8 cellular contexts compared by ENCODE assay signal in the genomic region with DNA sequence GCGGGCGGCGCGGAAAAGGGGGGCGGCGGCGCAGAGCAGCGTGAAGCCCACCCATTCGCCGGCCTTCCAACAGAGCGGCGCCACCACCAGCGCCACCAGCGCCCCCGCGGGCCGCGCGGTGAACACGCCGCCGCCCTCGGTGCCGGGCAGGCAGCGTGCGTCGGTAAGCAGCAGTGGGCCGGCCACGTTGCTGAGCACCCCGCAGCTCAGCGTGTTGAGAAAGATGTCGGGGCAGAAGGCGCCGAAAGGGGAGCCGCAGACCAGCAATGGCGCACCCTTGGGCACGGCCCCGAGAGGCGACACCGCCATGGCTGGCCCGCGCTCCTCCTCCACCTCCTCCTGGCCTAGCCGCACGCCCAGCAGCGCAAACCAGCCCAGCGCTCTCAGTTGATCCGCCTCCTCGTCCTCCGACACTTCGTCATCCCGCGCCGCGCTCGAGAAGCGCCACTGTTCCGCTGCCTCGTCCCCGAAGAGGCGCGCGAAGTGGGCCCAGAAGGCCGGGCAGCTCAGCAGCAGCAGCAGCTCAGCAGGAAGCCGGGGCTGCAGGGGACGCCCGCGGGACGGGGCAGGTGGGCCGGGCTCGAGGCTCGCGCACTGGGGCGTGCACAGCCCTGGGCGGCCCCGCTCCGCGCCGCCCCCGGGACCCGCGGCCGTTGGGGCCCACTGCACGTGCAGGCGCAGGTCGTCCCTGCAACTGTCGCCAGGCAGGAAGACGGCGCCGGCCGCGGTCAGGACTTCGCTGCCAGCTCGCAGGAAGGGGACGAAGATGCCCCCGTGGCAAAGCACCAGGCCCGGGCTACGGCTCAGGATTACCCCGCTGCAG. TPM values are rescaled to one million over a fixed set of nuclear protein-coding genes. Genes with fewer than 3 reads are reported as not detected.
DNase-seq lines count a peak whose midpoint lies in the region; ATAC-seq and TF ChIP-seq lines count a peak whose summit lies in the region.

No MANE protein-coding gene starts in this region.

- H3K27ac ChIP-seq in epithelial cell of prostate, result peak overlapping the region; percentile 85

- H3K36me3 ChIP-seq in mucosa of descending colon (ENCODE audit: low read depth), result no peaks in the 10 kb centered on the region

- TF ChIP-seq CTCF in AG09309 (IDR thresholded peaks at IDR 0.05; ENCODE audit: control insufficient read depth, insufficient read depth, low read depth, low read length, missing control alignments), result peak; percentile 19
- peak; percentile 60 for TF ChIP-seq CTCF in mucosa of descending colon (IDR thresholded peaks at IDR 0.05)

- no peak for DNase-seq in AG09309 (ENCODE audit: low read depth)
- DNase-seq in NCI-H774 (lab: John Stamatoyannopoulos, UW), result peak; percentile 28
- DNase-seq in activated CD8-positive, alpha-beta memory T cell treated with anti-CD3 and anti-CD28 coated beads, Interleukin-2, amount 50 U/mL, for 48 hours, result peak; percentile 86
- no peak for DNase-seq in epithelial cell of prostate (ENCODE audit: low read depth, low spot score)
- peak; percentile 69 to 83 (median 78) for DNase-seq in mucosa of descending colon
- DNase-seq in stimulated activated CD8-positive, alpha-beta memory T cell treated with anti-CD3 and anti-CD28 coated beads, Interleukin-4, amount 100 ng/mL, for 24 hours (ENCODE audit: low read depth), result peak; percentile 51

- peak overlapping the region; percentile 54 for H3K4me3 ChIP-seq in AG09309 (ENCODE audit: control insufficient read depth, low read depth, low read length)
- peak overlapping the region; percentile 54 for H3K4me3 ChIP-seq in mucosa of descending colon

- H3K9me3 ChIP-seq in mucosa of descending colon, result no peaks in the 10 kb centered on the region

- peaks cover 19% of the 10 kb centered on the region for H3K4me1 ChIP-seq in mucosa of descending colon (ENCODE audit: low read depth)

- intact Hi-C loops in mucosa of descending colon (cut with DNase I, micrococcal nuclease), result no loop called here

- ATAC-seq in GM18873 (IDR thresholded peaks at IDR 0.05; ENCODE audit: low FRiP score, unreplicated experiment) (peak; percentile 34), HG03108 (IDR thresholded peaks at IDR 0.05; ENCODE audit: unreplicated experiment) (peak; percentile 41), mucosa of descending colon (peak; percentile 74)

RNA-seq across cellular contexts. Expression of a gene that starts 0.6 kb away (rescaled TPM):
- total RNA-seq in mucosa of descending colon, result 10 to 100 TPM; 15.3 to 19.7 (median 15.8) TPM

RNA-seq across cellular contexts. Expression of a gene that starts 13.3 kb away (rescaled TPM):
- total RNA-seq in mucosa of descending colon, result 10 to 100 TPM; 21.0 to 23.0 (median 22.7) TPM

RNA-seq across cellular contexts. Expression of a gene that starts 24.4 kb away (rescaled TPM):
- 100 to 1,000 TPM in 1 of 3 donors, 10 to 100 TPM in 2; 77.5 to 102 (median 78.1) TPM for total RNA-seq in mucosa of descending colon

Comparison
In these comparisons a context has a peak if more than half of its experiments do, and no peak if none do; other contexts are left out.
1. DNase-seq: peak in NCI-H774 (single experiment), activated CD8-positive, alpha-beta memory T cell treated with anti-CD3 and anti-CD28 coated beads, Interleukin-2, amount 50 U/mL, for 48 hours (single experiment), mucosa of descending colon (3 of 3) and stimulated activated CD8-positive, alpha-beta memory T cell treated with anti-CD3 and anti-CD28 coated beads, Interleukin-4, amount 100 ng/mL, for 24 hours (single experiment); none in AG09309 (single experiment) and epithelial cell of prostate (single experiment).
2. Peak in every context shown above with its lines, with median percentiles within 50 percentile points of each other: ATAC-seq.